In the genomic region with DNA sequence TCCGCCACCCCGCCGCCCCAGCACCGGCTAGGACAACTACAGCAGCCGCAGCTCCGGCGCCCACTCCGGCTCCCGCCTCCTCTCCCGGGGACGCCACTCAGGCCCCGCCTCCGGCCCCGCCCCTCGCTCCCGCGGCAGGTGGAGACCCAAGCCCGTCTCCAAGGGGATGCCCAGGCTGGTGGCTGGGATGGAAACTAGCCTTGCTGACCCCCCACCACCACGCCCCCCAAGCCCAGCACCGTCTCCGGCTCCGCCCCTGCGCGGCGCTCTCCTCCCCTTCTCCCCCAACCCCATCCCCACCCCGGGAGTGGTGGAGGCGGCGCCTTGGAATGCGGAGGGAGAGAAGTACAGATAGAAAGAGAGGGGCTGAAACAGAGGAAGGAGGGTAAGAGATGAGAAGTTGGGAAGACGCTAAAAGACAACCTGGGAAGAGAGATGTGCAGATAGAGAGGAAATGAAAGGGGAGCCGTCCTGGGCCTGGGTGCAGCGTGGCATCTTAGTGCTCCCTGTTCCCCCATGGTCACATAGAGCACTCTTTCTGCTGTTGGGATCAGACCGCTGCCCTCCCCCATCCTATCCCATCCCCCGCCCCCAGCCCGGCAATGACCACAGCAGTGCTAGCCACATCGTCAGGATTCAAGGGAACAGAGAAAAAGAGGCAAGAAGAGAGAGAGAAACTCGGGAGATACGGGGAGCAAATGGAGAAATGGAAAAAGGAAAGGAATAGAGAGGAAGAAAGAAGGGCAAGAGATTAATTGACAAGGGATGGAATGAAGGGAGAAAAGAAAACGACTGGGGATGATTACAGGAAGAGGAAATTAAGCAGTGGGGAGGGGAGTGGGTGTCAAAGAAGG, we compare ENCODE assay signal across 8 cellular contexts. TPM values are rescaled to one million over a fixed set of nuclear protein-coding genes. Genes with fewer than 3 reads are reported as not detected.
A peak's percentile ranks its signal among the peaks of the same experiment; 100 is the strongest.
DNase-seq lines count a peak whose midpoint lies in the region; ATAC-seq and TF ChIP-seq lines count a peak whose summit lies in the region.

Gene ITGA7 (minus strand): TSS at position 64 of the 854 bp plus-strand sequence. CDS start 222 bp downstream, outside the sequence.

- no peaks in the 10 kb centered on the region for H3K36me3 ChIP-seq in mesodermal cell (ENCODE audit: control insufficient read depth, insufficient read depth, low read length)

- H3K27ac Mint-ChIP-seq in effector memory CD8-positive, alpha-beta T cell, result peak within 1 kb of the TSS; percentile 49 to 68

- H3K4me3 ChIP-seq in AG09309 (ENCODE audit: control insufficient read depth, low read depth, low read length) (peak within 1 kb of the TSS; percentile 56), mesodermal cell (ENCODE audit: extremely low read depth, insufficient read depth, low read length, poor library complexity, severe bottlenecking) (peak within 1 kb of the TSS; percentile 57)

- ATAC-seq in GM21529 (IDR thresholded peaks at IDR 0.05; ENCODE audit: unreplicated experiment) (peak; percentile 67), HG02938 (IDR thresholded peaks at IDR 0.05; ENCODE audit: unreplicated experiment) (no peak)
- peak; percentile 78 for ATAC-seq in effector memory CD8-positive, alpha-beta T cell (replicated peaks)

- peaks cover 14% of the 10 kb centered on the region for H3K4me1 ChIP-seq in mesodermal cell (ENCODE audit: control insufficient read depth, insufficient read depth, low read length, poor library complexity, severe bottlenecking)

- H3K4me1 Mint-ChIP-seq in effector memory CD8-positive, alpha-beta T cell (ENCODE audit: low read depth in 2 of 2), result peaks cover 15 to 19% of the 10 kb centered on the region in 2 donors

- DNase-seq in AG09309 (ENCODE audit: low read depth) (no peak), NCI-H2196 (lab: John Stamatoyannopoulos, UW; ENCODE audit: unreplicated experiment) (peak; percentile 58)
- peak; percentile 83 for DNase-seq in activated CD8-positive, alpha-beta memory T cell treated with anti-CD3 and anti-CD28 coated beads for 24 hours
- DNase-seq in effector memory CD8-positive, alpha-beta T cell, result peak in 1 of 3 experiments; percentile 27
- DNase-seq in stimulated activated CD8-positive, alpha-beta memory T cell treated with anti-CD3 and anti-CD28 coated beads, Interleukin-4, amount 100 ng/mL, for 4 hours (ENCODE audit: low read depth in 2 of 2, low spot score in 1 of 2), result peak; percentile 33 to 40

- H3K36me3 Mint-ChIP-seq in effector memory CD8-positive, alpha-beta T cell (ENCODE audit: insufficient read depth), result no peaks in the 10 kb centered on the region

- no peaks in the 10 kb centered on the region for H3K9me3 Mint-ChIP-seq in effector memory CD8-positive, alpha-beta T cell

- no peak for TF ChIP-seq CTCF in AG09309 (IDR thresholded peaks at IDR 0.05; ENCODE audit: control insufficient read depth, insufficient read depth, low read depth, low read length, missing control alignments)

- H3K4me3 Mint-ChIP-seq in effector memory CD8-positive, alpha-beta T cell, result peak within 1 kb of the TSS; percentile 79 to 85

- 0% methylated on average over 13 to 18 of the region's 39 CpGs for WGBS in mesodermal cell (ENCODE audit: insufficient coverage in 2 of 2), 2 experiments

- no peaks in the 10 kb centered on the region for H3K9me3 ChIP-seq in mesodermal cell (ENCODE audit: control insufficient read depth, low read length)

- peaks cover 32 to 52% of the 10 kb centered on the region in 2 donors for H3K27me3 Mint-ChIP-seq in effector memory CD8-positive, alpha-beta T cell

- peak within 1 kb of the TSS; percentile 8 for H3K27ac ChIP-seq in mesodermal cell (ENCODE audit: low read depth, low read length, severe bottlenecking)

RNA-seq across cellular contexts. Expression of gene ITGA7, which starts in this region (rescaled TPM):
- polyA plus RNA-seq in mesodermal cell (2013, experiment 1 of 2), result 41.9 TPM
- 33.4 TPM for polyA plus RNA-seq in mesodermal cell (2013, experiment 2 of 2)
